Comparison of ENCODE assay signal across 44 cellular contexts in genomic region chr4:183314336-183314735, GRCh38. TPM values are rescaled to one million over a fixed set of nuclear protein-coding genes. Genes with fewer than 3 reads are reported as not detected.
"Had no signal": no experiment of that assay in that cellular context is flagged by ENCODE, and none has a peak within 500 bp of the region (broad histone marks: within the 10 kb centered on the region; RNA-seq: fewer than 3 reads in every experiment).

No MANE protein-coding gene starts in this region.

- H3K4me1 ChIP-seq: adrenal gland, ascending aorta, breast epithelium had no signal

- H3K36me3 Mint-ChIP-seq: activated naive CD4-positive, alpha-beta T cell treated with anti-CD3 and anti-CD28 coated beads, Interleukin-2, amount 10 ng/mL, durations not matched to agents 7 days and 5 days; activated naive CD4-positive, alpha-beta T cell treated with anti-CD3 and anti-CD28 coated beads, Interleukin-2, amount 50 U/mL, for 72 hours; activated naive CD8-positive, alpha-beta T cell treated with anti-CD3 and anti-CD28 coated beads, Interleukin-2, amount 10 ng/mL, durations not matched to agents 7 days and 5 days had no signal

- H3K4me3 Mint-ChIP-seq: activated naive CD4-positive, alpha-beta T cell treated with anti-CD3 and anti-CD28 coated beads for 36 hours; activated naive CD4-positive, alpha-beta T cell treated with anti-CD3 and anti-CD28 coated beads, Interleukin-2, amount 10 ng/mL, durations not matched to agents 7 days and 5 days; activated naive CD4-positive, alpha-beta T cell treated with anti-CD3 and anti-CD28 coated beads, Interleukin-2, amount 50 U/mL, for 24 hours; activated naive CD8-positive, alpha-beta T cell; activated naive CD8-positive, alpha-beta T cell treated with anti-CD3 and anti-CD28 coated beads for 36 hours; activated naive CD8-positive, alpha-beta T cell treated with anti-CD3 and anti-CD28 coated beads, Interleukin-2, amount 10 ng/mL, durations not matched to agents 7 days and 5 days; activated naive CD8-positive, alpha-beta T cell treated with anti-CD3 and anti-CD28 coated beads, Interleukin-2, amount 50 U/mL, for 24 hours; activated T-cell treated with anti-CD3 and anti-CD28 coated beads, Interleukin-2, amount 50 U/mL, for 24 hours; activated T-cell treated with anti-CD3 and anti-CD28 coated beads, Interleukin-2, amount 50 U/mL, for 4 hours; activated T-cell treated with anti-CD3 and anti-CD28 coated beads, Interleukin-2, amount 50 U/mL, for 72 hours; activated T-helper 1 cell treated with anti-CD3 and anti-CD28 coated beads, Interleukin-12 subunit alpha, Interleukin-12 subunit beta, Interleukin-2, Interleukin-4 antibody, amounts not matched to agents 30 ng/mL and 10 ng/mL and 1 ng/mL, durations not matched to agents 14 hours and 24 hours and 36 hours; activated T-helper 17 cell treated with anti-CD3 and anti-CD28 coated beads, Interleukin-2, amount 50 U/mL, for 72 hours; brain; central memory CD8-positive, alpha-beta T cell had no signal

- FAIRE-seq: astrocyte had no signal

- H3K36me3 ChIP-seq: breast epithelium had no signal

- H3K9me3 ChIP-seq: adrenal gland, ascending aorta, body of pancreas, breast epithelium had no signal

- H3K9me3 Mint-ChIP-seq: activated naive CD4-positive, alpha-beta T cell treated with anti-CD3 and anti-CD28 coated beads for 36 hours; activated naive CD4-positive, alpha-beta T cell treated with anti-CD3 and anti-CD28 coated beads, Interleukin-2, amount 10 ng/mL, durations not matched to agents 7 days and 5 days; activated naive CD4-positive, alpha-beta T cell treated with anti-CD3 and anti-CD28 coated beads, Interleukin-2, amount 50 U/mL, for 24 hours; activated naive CD4-positive, alpha-beta T cell treated with anti-CD3 and anti-CD28 coated beads, Interleukin-2, amount 50 U/mL, for 72 hours; activated naive CD8-positive, alpha-beta T cell treated with anti-CD3 and anti-CD28 coated beads for 36 hours; activated naive CD8-positive, alpha-beta T cell treated with anti-CD3 and anti-CD28 coated beads, Interleukin-2, amount 10 ng/mL, durations not matched to agents 7 days and 5 days; activated naive CD8-positive, alpha-beta T cell treated with anti-CD3 and anti-CD28 coated beads, Interleukin-2, amount 50 U/mL, for 24 hours; activated T-cell treated with anti-CD3 and anti-CD28 coated beads, Interleukin-2, amount 50 U/mL, for 24 hours; activated T-cell treated with anti-CD3 and anti-CD28 coated beads, Interleukin-2, amount 50 U/mL, for 4 hours; activated T-cell treated with anti-CD3 and anti-CD28 coated beads, Interleukin-2, amount 50 U/mL, for 72 hours; activated T-helper 1 cell treated with anti-CD3 and anti-CD28 coated beads, Interleukin-12 subunit alpha, Interleukin-12 subunit beta, Interleukin-2, Interleukin-4 antibody, amounts not matched to agents 30 ng/mL and 10 ng/mL and 1 ng/mL, durations not matched to agents 14 hours and 24 hours and 36 hours; activated T-helper 17 cell treated with anti-CD3 and anti-CD28 coated beads, Interleukin-2, amount 50 U/mL, for 72 hours; activated T-helper 2 cell treated with anti-CD3 and anti-CD28 coated beads, Interferon-gamma antibody, Interleukin-2, Interleukin-4, amounts not matched to agents 10 μg/mL and 5 μg/mL and 100 μg/mL, durations not matched to agents 14 hours and 24 hours and 36 hours; brain; central memory CD8-positive, alpha-beta T cell had no signal

- H3K4me3 ChIP-seq: adrenal gland, ascending aorta, body of pancreas, breast epithelium, cardiac muscle cell had no signal

- H3K4me1 Mint-ChIP-seq: activated naive CD4-positive, alpha-beta T cell treated with anti-CD3 and anti-CD28 coated beads, Interleukin-2, amount 10 ng/mL, durations not matched to agents 7 days and 5 days; activated naive CD4-positive, alpha-beta T cell treated with anti-CD3 and anti-CD28 coated beads, Interleukin-2, amount 50 U/mL, for 24 hours; activated naive CD8-positive, alpha-beta T cell treated with anti-CD3 and anti-CD28 coated beads for 36 hours; activated naive CD8-positive, alpha-beta T cell treated with anti-CD3 and anti-CD28 coated beads, Interleukin-2, amount 10 ng/mL, durations not matched to agents 7 days and 5 days; activated naive CD8-positive, alpha-beta T cell treated with anti-CD3 and anti-CD28 coated beads, Interleukin-2, amount 50 U/mL, for 24 hours; brain; central memory CD8-positive, alpha-beta T cell had no signal

- DNase-seq: activated effector memory CD4-positive, alpha-beta T cell treated with anti-CD3 and anti-CD28 coated beads, Interleukin-2, amount 50 U/mL, for 16 hours; activated effector memory CD4-positive, alpha-beta T cell treated with Interleukin-2 at 50 U/mL for 16 hours; activated gamma-delta T cell; activated gamma-delta T cell treated with Interleukin-2 at 50 U/mL for 16 hours; activated naive CD4-positive, alpha-beta T cell; activated naive CD4-positive, alpha-beta T cell treated with anti-CD3 and anti-CD28 coated beads for 36 hours; activated naive CD4-positive, alpha-beta T cell treated with anti-CD3 and anti-CD28 coated beads, Interleukin-2, amount 10 ng/mL, durations not matched to agents 7 days and 5 days; activated naive CD4-positive, alpha-beta T cell treated with anti-CD3 and anti-CD28 coated beads, Interleukin-2, amount 50 U/mL, for 16 hours; activated naive CD4-positive, alpha-beta T cell treated with Interleukin-2 at 50 U/mL for 16 hours; activated naive CD8-positive, alpha-beta T cell treated with anti-CD3 and anti-CD28 coated beads for 36 hours; activated naive CD8-positive, alpha-beta T cell treated with anti-CD3 and anti-CD28 coated beads, Interleukin-2, amount 10 ng/mL, durations not matched to agents 7 days and 5 days; activated naive CD8-positive, alpha-beta T cell treated with anti-CD3 and anti-CD28 coated beads, Interleukin-2, amount 50 U/mL, for 24 hours; activated T-cell treated with anti-CD3 and anti-CD28 coated beads for 4 hours; activated T-cell treated with anti-CD3 and anti-CD28 coated beads, Interleukin-2, amount 50 U/mL, for 1 hour; activated T-cell treated with anti-CD3 and anti-CD28 coated beads, Interleukin-2, amount 50 U/mL, for 24 hours; activated T-cell treated with anti-CD3 and anti-CD28 coated beads, Interleukin-2, amount 50 U/mL, for 4 hours; activated T-cell treated with anti-CD3 and anti-CD28 coated beads, Interleukin-2, amount 50 U/mL, for 48 hours; activated T-cell treated with anti-CD3 and anti-CD28 coated beads, Interleukin-2, amount 50 U/mL, for 72 hours; adrenal gland; amniotic stem cell; amygdala; anterior cingulate cortex; aorta; body of pancreas; brain microvascular endothelial cell; caudate nucleus; cerebellar nuclear complex had no signal

- H3K27ac ChIP-seq: adrenal gland, ascending aorta, body of pancreas, brain microvascular endothelial cell, breast epithelium, cardiac muscle cell had no signal

- H3K27ac Mint-ChIP-seq: activated naive CD4-positive, alpha-beta T cell treated with anti-CD3 and anti-CD28 coated beads for 36 hours; activated naive CD4-positive, alpha-beta T cell treated with anti-CD3 and anti-CD28 coated beads, Interleukin-2, amount 10 ng/mL, durations not matched to agents 7 days and 5 days; activated naive CD4-positive, alpha-beta T cell treated with anti-CD3 and anti-CD28 coated beads, Interleukin-2, amount 50 U/mL, for 24 hours; activated naive CD8-positive, alpha-beta T cell; activated naive CD8-positive, alpha-beta T cell treated with anti-CD3 and anti-CD28 coated beads for 36 hours; activated naive CD8-positive, alpha-beta T cell treated with anti-CD3 and anti-CD28 coated beads, Interleukin-2, amount 10 ng/mL, durations not matched to agents 7 days and 5 days; activated naive CD8-positive, alpha-beta T cell treated with anti-CD3 and anti-CD28 coated beads, Interleukin-2, amount 50 U/mL, for 24 hours; activated T-cell treated with anti-CD3 and anti-CD28 coated beads, Interleukin-2, amount 50 U/mL, for 24 hours; activated T-cell treated with anti-CD3 and anti-CD28 coated beads, Interleukin-2, amount 50 U/mL, for 72 hours; activated T-helper 1 cell treated with anti-CD3 and anti-CD28 coated beads, Interleukin-12 subunit alpha, Interleukin-12 subunit beta, Interleukin-2, Interleukin-4 antibody, amounts not matched to agents 30 ng/mL and 10 ng/mL and 1 ng/mL, durations not matched to agents 14 hours and 24 hours and 36 hours; activated T-helper 17 cell treated with anti-CD3 and anti-CD28 coated beads, Interleukin-2, amount 50 U/mL, for 72 hours; activated T-helper 2 cell treated with anti-CD3 and anti-CD28 coated beads, Interferon-gamma antibody, Interleukin-2, Interleukin-4, amounts not matched to agents 10 μg/mL and 5 μg/mL and 100 μg/mL, durations not matched to agents 14 hours and 24 hours and 36 hours; brain had no signal

- H3K27me3 Mint-ChIP-seq: activated naive CD4-positive, alpha-beta T cell treated with anti-CD3 and anti-CD28 coated beads, Interleukin-2, amount 10 ng/mL, durations not matched to agents 7 days and 5 days; activated naive CD4-positive, alpha-beta T cell treated with anti-CD3 and anti-CD28 coated beads, Interleukin-2, amount 50 U/mL, for 24 hours; activated naive CD8-positive, alpha-beta T cell; activated naive CD8-positive, alpha-beta T cell treated with anti-CD3 and anti-CD28 coated beads for 36 hours; activated T-cell treated with anti-CD3 and anti-CD28 coated beads, Interleukin-2, amount 50 U/mL, for 24 hours; activated T-helper 17 cell treated with anti-CD3 and anti-CD28 coated beads, Interleukin-2, amount 50 U/mL, for 72 hours; brain had no signal

RNA-seq across cellular contexts. Expression of gene CLDN22, which starts 5.7 kb away (rescaled TPM):
- total RNA-seq: activated naive CD4-positive, alpha-beta T cell treated with anti-CD3 and anti-CD28 coated beads for 36 hours; activated naive CD4-positive, alpha-beta T cell treated with anti-CD3 and anti-CD28 coated beads, Interleukin-2, amount 50 U/mL, for 72 hours; activated naive CD8-positive, alpha-beta T cell treated with anti-CD3 and anti-CD28 coated beads for 36 hours; activated naive CD8-positive, alpha-beta T cell treated with anti-CD3 and anti-CD28 coated beads, Interleukin-2, amount 10 ng/mL, durations not matched to agents 7 days and 5 days; activated T-cell treated with anti-CD3 and anti-CD28 coated beads, Interleukin-2, amount 50 U/mL, for 4 hours; activated T-cell treated with anti-CD3 and anti-CD28 coated beads, Interleukin-2, amount 50 U/mL, for 72 hours; activated T-helper 1 cell treated with anti-CD3 and anti-CD28 coated beads, Interleukin-12 subunit alpha, Interleukin-12 subunit beta, Interleukin-2, Interleukin-4 antibody, amounts not matched to agents 30 ng/mL and 10 ng/mL and 1 ng/mL, durations not matched to agents 14 hours and 24 hours and 36 hours; activated T-helper 17 cell treated with anti-CD3 and anti-CD28 coated beads, Interleukin-2, amount 50 U/mL, for 72 hours; activated T-helper 2 cell treated with anti-CD3 and anti-CD28 coated beads, Interferon-gamma antibody, Interleukin-2, Interleukin-4, amounts not matched to agents 10 μg/mL and 5 μg/mL and 100 μg/mL, durations not matched to agents 14 hours and 24 hours and 36 hours; adrenal gland; aorta; ascending aorta; astrocyte; body of pancreas; breast epithelium; bronchial epithelial cell; cardiac muscle cell; cardiac septum; cerebellum; chondrocyte had no signal
- polyA plus RNA-seq: adipose tissue, adrenal gland, aorta, cardiac muscle cell had no signal

RNA-seq across cellular contexts. Expression of gene CLDN24, which starts 7.9 kb away (rescaled TPM):
- total RNA-seq: activated naive CD4-positive, alpha-beta T cell treated with anti-CD3 and anti-CD28 coated beads for 36 hours; activated naive CD4-positive, alpha-beta T cell treated with anti-CD3 and anti-CD28 coated beads, Interleukin-2, amount 50 U/mL, for 72 hours; activated naive CD8-positive, alpha-beta T cell treated with anti-CD3 and anti-CD28 coated beads for 36 hours; activated naive CD8-positive, alpha-beta T cell treated with anti-CD3 and anti-CD28 coated beads, Interleukin-2, amount 10 ng/mL, durations not matched to agents 7 days and 5 days; activated T-cell treated with anti-CD3 and anti-CD28 coated beads, Interleukin-2, amount 50 U/mL, for 4 hours; activated T-cell treated with anti-CD3 and anti-CD28 coated beads, Interleukin-2, amount 50 U/mL, for 72 hours; activated T-helper 1 cell treated with anti-CD3 and anti-CD28 coated beads, Interleukin-12 subunit alpha, Interleukin-12 subunit beta, Interleukin-2, Interleukin-4 antibody, amounts not matched to agents 30 ng/mL and 10 ng/mL and 1 ng/mL, durations not matched to agents 14 hours and 24 hours and 36 hours; activated T-helper 17 cell treated with anti-CD3 and anti-CD28 coated beads, Interleukin-2, amount 50 U/mL, for 72 hours; activated T-helper 2 cell treated with anti-CD3 and anti-CD28 coated beads, Interferon-gamma antibody, Interleukin-2, Interleukin-4, amounts not matched to agents 10 μg/mL and 5 μg/mL and 100 μg/mL, durations not matched to agents 14 hours and 24 hours and 36 hours; adrenal gland; aorta; ascending aorta; astrocyte; body of pancreas; breast epithelium; bronchial epithelial cell; cardiac muscle cell; cardiac septum; cerebellum; chondrocyte had no signal
- polyA plus RNA-seq: adipose tissue, adrenal gland, aorta, cardiac muscle cell had no signal
